ENCODE assay signal across 17 cellular contexts in the genomic region with DNA sequence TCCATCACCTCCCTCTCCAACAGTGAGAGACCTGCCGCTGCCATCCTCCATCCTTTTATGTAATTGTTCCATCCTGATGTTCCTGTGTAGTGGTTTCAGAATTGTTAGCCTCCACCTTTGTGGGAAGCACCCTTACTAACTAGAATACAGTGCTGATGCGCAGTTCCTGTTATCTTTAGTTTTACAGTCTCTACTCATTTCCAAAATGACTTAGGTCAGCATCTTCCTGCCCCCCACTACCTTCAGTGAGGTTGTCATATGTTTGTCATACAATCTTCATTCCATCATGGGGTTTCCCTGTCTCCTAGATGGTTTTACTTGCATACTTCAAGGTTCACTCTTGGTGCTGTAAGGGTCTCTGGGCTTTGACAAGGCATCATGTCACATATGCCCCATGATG.
"Had no signal": no experiment of that assay in that cellular context is flagged by ENCODE, and none has a peak within 500 bp of the region (broad histone marks: within the 10 kb centered on the region; RNA-seq: fewer than 3 reads in every experiment).

No MANE protein-coding gene starts in this region.

- H3K36me3 ChIP-seq: suprapubic skin, thyroid gland, uterus had no signal

- H3K27me3 ChIP-seq: esophagus squamous epithelium, gastroesophageal sphincter, right atrium auricular region, suprapubic skin, thyroid gland, uterus had no signal

- DNase-seq: dermis blood vessel endothelial cell; esophagus squamous epithelium; foreskin fibroblast; immature natural killer cell; kidney; left cardiac atrium; left ventricle myocardium inferior; lower lobe of right lung; natural killer cell; small intestine; stimulated activated CD4-positive, alpha-beta T cell treated with anti-CD3 and anti-CD28 coated beads, Interleukin-12 subunit alpha, Interleukin-12 subunit beta, amount 100 ng/mL, for 4 hours; stimulated activated naive CD8-positive, alpha-beta T cell treated with anti-CD3 and anti-CD28 coated beads, Interleukin-15, Interleukin-2, amounts not matched to agents 100 U/mL and 50 U/mL, for 24 hours; thyroid gland; uterus had no signal

- H3K4me3 ChIP-seq: esophagus squamous epithelium, gastroesophageal sphincter, left ventricle myocardium inferior, lower lobe of right lung, right atrium auricular region, suprapubic skin, thyroid gland, uterus had no signal

- FAIRE-seq: kidney, small intestine had no signal

- H3K9me3 ChIP-seq: esophagus squamous epithelium, gastroesophageal sphincter, left ventricle myocardium inferior, lower lobe of right lung, right atrium auricular region, suprapubic skin, thyroid gland, uterus had no signal

- H3K4me1 ChIP-seq: esophagus squamous epithelium, lower lobe of right lung, right atrium auricular region, suprapubic skin, uterus had no signal

- H3K27ac ChIP-seq: esophagus squamous epithelium, gastroesophageal sphincter, left ventricle myocardium inferior, lower lobe of right lung, right atrium auricular region, suprapubic skin, thyroid gland, uterus had no signal

- ATAC-seq: gastroesophageal sphincter; left cardiac atrium; lower lobe of right lung; natural killer cell; stimulated activated naive CD8-positive, alpha-beta T cell treated with anti-CD3 and anti-CD28 coated beads, Interleukin-15, Interleukin-2, amounts not matched to agents 100 U/mL and 50 U/mL, for 24 hours had no signal
